In the genomic region with DNA sequence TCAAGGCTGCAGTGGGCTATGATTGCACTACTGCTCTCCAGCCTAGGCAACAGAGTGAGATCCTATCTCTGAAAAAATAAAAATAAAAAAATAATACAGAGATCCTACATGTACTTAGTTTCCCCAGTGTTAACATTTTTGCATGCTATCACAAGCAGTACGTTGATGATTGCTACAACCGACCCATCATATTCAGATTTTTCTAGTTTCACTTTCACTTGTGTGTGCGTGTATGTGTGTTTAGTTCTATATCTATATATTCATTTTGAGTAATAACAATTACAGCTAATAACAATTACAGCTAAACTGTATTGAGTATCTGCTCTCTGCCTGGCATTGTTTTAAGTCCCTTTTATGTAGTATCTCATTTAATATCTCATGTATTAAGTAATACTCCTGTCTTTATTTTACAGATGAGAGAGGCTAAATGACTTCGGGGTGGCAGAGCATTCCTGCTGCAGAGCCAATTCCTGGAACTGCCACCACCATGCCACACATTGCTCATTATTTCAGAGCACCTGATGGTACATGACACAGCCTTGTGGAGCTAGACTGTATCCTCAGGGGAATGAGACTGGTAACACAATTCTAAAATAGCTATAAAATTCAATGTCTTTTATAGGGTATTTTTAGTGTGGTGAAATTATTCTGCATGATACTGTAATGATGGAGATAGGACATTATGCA, we compare ENCODE assay signal across 9 cellular contexts.
A peak's percentile ranks its signal among the peaks of the same experiment; 100 is the strongest.
DNase-seq lines count a peak whose midpoint lies in the region; ATAC-seq and TF ChIP-seq lines count a peak whose summit lies in the region.
"Had no signal": no experiment of that assay in that cellular context is flagged by ENCODE, and none has a peak within 500 bp of the region (broad histone marks: within the 10 kb centered on the region; RNA-seq: fewer than 3 reads in every experiment).

No MANE protein-coding gene starts in this region.

- H3K9me3 Mint-ChIP-seq in activated T-helper 1 cell treated with anti-CD3 and anti-CD28 coated beads, Interleukin-12 subunit alpha, Interleukin-12 subunit beta, Interleukin-2, Interleukin-4 antibody, amounts not matched to agents 30 ng/mL and 10 ng/mL and 1 ng/mL, durations not matched to agents 14 hours and 24 hours and 36 hours = peaks cover 7% of the 10 kb centered on the region
- H3K9me3 Mint-ChIP-seq in naive thymus-derived CD8-positive, alpha-beta T cell = no peaks in the 10 kb centered on the region

- no peaks in the 10 kb centered on the region for H3K27me3 ChIP-seq in tibial nerve

- H3K27ac ChIP-seq in tibial nerve = no peak overlapping the region

- TF ChIP-seq POLR2A in tibial nerve (IDR thresholded peaks at IDR 0.05) = no peak

- DNase-seq in GM12864 (ENCODE audit: low read depth) (no peak), SIG-M5 treated with dmso at 0.1 percent for 504 hours (lab: John Stamatoyannopoulos, UW; ENCODE audit: unreplicated experiment) (no peak), SKM-1 (lab: John Stamatoyannopoulos, UW; ENCODE audit: unreplicated experiment) (no peak), tibial nerve (ENCODE audit: low spot score in 2 of 2) (no peak), NCI-H1105 treated with DMSO at 0.1 percent for 48 hours (lab: John Stamatoyannopoulos, UW) (no peak)
- no peak for DNase-seq in activated T-helper 1 cell treated with anti-CD3 and anti-CD28 coated beads, Interleukin-12 subunit alpha, Interleukin-12 subunit beta, Interleukin-2, Interleukin-4 antibody, amounts not matched to agents 30 ng/mL and 10 ng/mL and 1 ng/mL, durations not matched to agents 14 hours and 24 hours and 36 hours (ENCODE audit: low spot score)
- DNase-seq in naive thymus-derived CD8-positive, alpha-beta T cell = peak in 3 of 10 donors; percentile 5 to 15 (median 12)
- DNase-seq: dermis blood vessel endothelial cell had no signal

- intact Hi-C loops in activated T-helper 1 cell treated with anti-CD3 and anti-CD28 coated beads, Interleukin-12 subunit alpha, Interleukin-12 subunit beta, Interleukin-2, Interleukin-4 antibody, amounts not matched to agents 30 ng/mL and 10 ng/mL and 1 ng/mL, durations not matched to agents 14 hours and 24 hours and 36 hours (cut with micrococcal nuclease) = loop anchor here (2.0 kb wide), 2 partner anchors 27 to 43 kb away; no protein-coding TSS in a partner anchor

- POLR2A ChIA-PET in naive thymus-derived CD8-positive, alpha-beta T cell (lab: Charles Lee) = no interaction called here

- H3K4me3 ChIP-seq in GM12864 (ENCODE audit: low read depth, low read length) (peak overlapping the region; percentile 3; the same call in 1 of the 2 replicates), tibial nerve (peak overlapping the region in 2 of 4 donors; percentile 8 to 20)

- no peaks in the 10 kb centered on the region for H3K9me3 ChIP-seq in tibial nerve

- ATAC-seq in HG02885 (IDR thresholded peaks at IDR 0.05; ENCODE audit: poor library complexity, unreplicated experiment) = peak; percentile 47
- no peak for ATAC-seq in naive thymus-derived CD8-positive, alpha-beta T cell

- peaks cover 0 to 6% (median 0%) of the 10 kb centered on the region in 4 donors for H3K4me1 ChIP-seq in tibial nerve

- no peak for TF ChIP-seq EP300 in tibial nerve (IDR thresholded peaks at IDR 0.05)

- H3K4me3 Mint-ChIP-seq in activated T-helper 1 cell treated with anti-CD3 and anti-CD28 coated beads, Interleukin-12 subunit alpha, Interleukin-12 subunit beta, Interleukin-2, Interleukin-4 antibody, amounts not matched to agents 30 ng/mL and 10 ng/mL and 1 ng/mL, durations not matched to agents 14 hours and 24 hours and 36 hours = peak overlapping the region; percentile 82
- peak overlapping the region; percentile 57 to 87 (median 83) for H3K4me3 Mint-ChIP-seq in naive thymus-derived CD8-positive, alpha-beta T cell

- no peaks in the 10 kb centered on the region for H3K36me3 ChIP-seq in tibial nerve

- TF ChIP-seq CTCF in GM12864 (IDR thresholded peaks at IDR 0.05; ENCODE audit: low read depth, low read length, missing control alignments) = no peak
- no peak for TF ChIP-seq CTCF in tibial nerve (IDR thresholded peaks at IDR 0.05)

- peaks cover 48% of the 10 kb centered on the region for H3K4me1 Mint-ChIP-seq in activated T-helper 1 cell treated with anti-CD3 and anti-CD28 coated beads, Interleukin-12 subunit alpha, Interleukin-12 subunit beta, Interleukin-2, Interleukin-4 antibody, amounts not matched to agents 30 ng/mL and 10 ng/mL and 1 ng/mL, durations not matched to agents 14 hours and 24 hours and 36 hours (ENCODE audit: low read depth)
- H3K4me1 Mint-ChIP-seq in naive thymus-derived CD8-positive, alpha-beta T cell = peaks cover 0 to 38% (median 16%) of the 10 kb centered on the region in 4 donors

- WGBS in tibial nerve, 2 donors = 67 to 82% methylated on average over 4 of the region's 4 CpGs

- no peaks in the 10 kb centered on the region for H3K36me3 Mint-ChIP-seq in activated T-helper 1 cell treated with anti-CD3 and anti-CD28 coated beads, Interleukin-12 subunit alpha, Interleukin-12 subunit beta, Interleukin-2, Interleukin-4 antibody, amounts not matched to agents 30 ng/mL and 10 ng/mL and 1 ng/mL, durations not matched to agents 14 hours and 24 hours and 36 hours (ENCODE audit: low read depth)
- H3K36me3 Mint-ChIP-seq in naive thymus-derived CD8-positive, alpha-beta T cell = no peaks in the 10 kb centered on the region

- no peaks in the 10 kb centered on the region for H3K27me3 Mint-ChIP-seq in activated T-helper 1 cell treated with anti-CD3 and anti-CD28 coated beads, Interleukin-12 subunit alpha, Interleukin-12 subunit beta, Interleukin-2, Interleukin-4 antibody, amounts not matched to agents 30 ng/mL and 10 ng/mL and 1 ng/mL, durations not matched to agents 14 hours and 24 hours and 36 hours (ENCODE audit: insufficient read depth)
- H3K27me3 Mint-ChIP-seq in naive thymus-derived CD8-positive, alpha-beta T cell = no peaks in the 10 kb centered on the region

- peak overlapping the region; percentile 10 for H3K27ac Mint-ChIP-seq in activated T-helper 1 cell treated with anti-CD3 and anti-CD28 coated beads, Interleukin-12 subunit alpha, Interleukin-12 subunit beta, Interleukin-2, Interleukin-4 antibody, amounts not matched to agents 30 ng/mL and 10 ng/mL and 1 ng/mL, durations not matched to agents 14 hours and 24 hours and 36 hours
- peak overlapping the region; percentile 26 to 88 (median 68) for H3K27ac Mint-ChIP-seq in naive thymus-derived CD8-positive, alpha-beta T cell
